ENCODE assay signal across 15 cellular contexts in the genomic region with DNA sequence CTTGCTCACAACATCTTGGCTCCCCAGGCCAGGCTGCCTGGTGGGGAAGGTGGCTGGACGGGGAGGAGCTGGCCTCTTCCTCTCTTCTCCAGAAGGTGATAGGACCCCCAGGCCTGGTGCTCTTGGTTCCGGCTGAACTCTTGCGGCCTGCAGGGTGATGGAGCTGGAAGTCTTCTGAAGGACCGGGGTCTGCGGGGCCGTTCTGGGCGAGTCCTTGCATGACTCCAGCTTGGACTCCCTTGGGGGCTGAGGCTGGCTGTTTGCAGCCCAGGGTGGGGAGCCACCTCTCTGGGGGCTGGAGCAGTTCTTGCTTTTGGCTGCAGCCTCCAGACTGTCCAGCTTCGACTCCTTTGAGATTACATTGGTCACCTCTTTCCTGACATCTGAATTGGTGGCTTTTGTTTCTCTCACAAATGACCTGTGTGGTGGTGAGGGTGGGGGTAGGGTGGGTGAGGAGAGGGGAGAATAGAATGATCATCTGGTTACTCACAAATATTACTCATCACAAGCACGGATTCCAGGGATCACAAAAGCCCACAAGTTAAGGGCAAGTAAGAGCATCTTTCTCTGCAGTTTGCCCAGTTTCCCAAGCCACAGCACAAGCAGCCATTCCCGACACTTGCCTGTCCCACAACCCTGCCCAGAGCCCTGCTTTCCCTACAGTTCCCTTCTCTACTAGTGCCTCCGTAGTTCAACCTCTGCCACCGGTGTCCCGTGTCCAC.
A peak's percentile ranks its signal among the peaks of the same experiment; 100 is the strongest.
DNase-seq lines count a peak whose midpoint lies in the region; ATAC-seq and FAIRE-seq lines count a peak whose summit lies in the region.
"Had no signal": no experiment of that assay in that cellular context is flagged by ENCODE, and none has a peak within 500 bp of the region (broad histone marks: within the 10 kb centered on the region; RNA-seq: fewer than 3 reads in every experiment).

No MANE protein-coding gene starts in this region.

- peak; percentile 86 for FAIRE-seq in RCC 7860 (lab: Jason Lieb, UNC)

- ATAC-seq in HG03280 (IDR thresholded peaks at IDR 0.05; ENCODE audit: unreplicated experiment), result no peak

- DNase-seq in EH (ENCODE audit: low read depth) (peak; percentile 97), RCC 7860 (ENCODE audit: low spot score) (peak; percentile 96), epithelial cell of prostate (ENCODE audit: low read depth, low spot score) (peak; percentile 48), non-pigmented ciliary epithelial cell (ENCODE audit: low read depth) (peak; percentile 77), 8988T (no peak), NCI-H2227 treated with DMSO at 0.1 percent for 48 hours (lab: John Stamatoyannopoulos, UW) (no peak), NK-92 (lab: John Stamatoyannopoulos, UW; ENCODE audit: unreplicated experiment) (no peak)
- DNase-seq: Caco-2; effector memory CD4-positive, alpha-beta T cell; NCI-H1105 treated with DMSO at 0.1 percent for 48 hours; NCI-H526; SIG-M5 had no signal

- peak overlapping the region; percentile 64 for H3K27ac ChIP-seq in epithelial cell of prostate
- H3K27ac ChIP-seq: right atrium auricular region, VCaP had no signal

Comparison
In these comparisons a context has a peak if more than half of its experiments do, and no peak if none do; other contexts are left out.
1. DNase-seq: peak in EH (single experiment), RCC 7860 (single experiment), epithelial cell of prostate (single experiment) and non-pigmented ciliary epithelial cell (single experiment); none in 8988T (single experiment), NCI-H2227 treated with DMSO at 0.1 percent for 48 hours (single experiment) and NK-92 (single experiment).